ENCODE assay signal across 16 cellular contexts in genomic region chr6:127436578-127437110, GRCh38. TPM values are rescaled to one million over a fixed set of nuclear protein-coding genes. Genes with fewer than 3 reads are reported as not detected.
"Had no signal": no experiment of that assay in that cellular context is flagged by ENCODE, and none has a peak within 500 bp of the region (broad histone marks: within the 10 kb centered on the region; RNA-seq: fewer than 3 reads in every experiment).

No MANE protein-coding gene starts in this region.

- H3K4me3 Mint-ChIP-seq: dendritic cell treated with granulocyte-macrophage colony-stimulating factor and Interleukin-4, amounts not matched to agents 40 ng/mL and 50 ng/mL, for 4 days; nephron; stimulated activated naive CD8-positive, alpha-beta T cell treated with anti-CD3 and anti-CD28 coated beads, Interleukin-15, Interleukin-2, amounts not matched to agents 100 ng/mL and 50 ng/mL, for 24 hours; T-helper 17 cell had no signal

- H3K4me3 ChIP-seq: adrenal gland, body of pancreas, heart right ventricle, ovary, testis had no signal

- H3K27ac ChIP-seq: adrenal gland, body of pancreas, heart right ventricle, ovary, testis had no signal

- H3K9me3 Mint-ChIP-seq: activated T-helper 2 cell treated with anti-CD3 and anti-CD28 coated beads, Interferon-gamma antibody, Interleukin-2, Interleukin-4, amounts not matched to agents 10 μg/mL and 5 μg/mL and 100 μg/mL, durations not matched to agents 14 hours and 24 hours and 36 hours; dendritic cell treated with granulocyte-macrophage colony-stimulating factor and Interleukin-4, amounts not matched to agents 40 ng/mL and 50 ng/mL, for 4 days; nephron; stimulated activated naive CD8-positive, alpha-beta T cell treated with anti-CD3 and anti-CD28 coated beads, Interleukin-15, Interleukin-2, amounts not matched to agents 100 ng/mL and 50 ng/mL, for 24 hours had no signal

- H3K36me3 ChIP-seq: adrenal gland, heart right ventricle, ovary had no signal

- DNase-seq: activated naive CD4-positive, alpha-beta T cell treated with anti-CD3 and anti-CD28 coated beads, Interleukin-2, amount 50 U/mL, for 16 hours; body of pancreas; central memory CD4-positive, alpha-beta T cell; heart right ventricle; mammary epithelial cell; ovary; stimulated activated CD4-positive, alpha-beta T cell treated with anti-CD3 and anti-CD28 coated beads, Interleukin-4, amount 100 ng/mL, for 24 hours; T-helper 17 cell; testis had no signal

- H3K27me3 Mint-ChIP-seq: dendritic cell treated with granulocyte-macrophage colony-stimulating factor and Interleukin-4, amounts not matched to agents 40 ng/mL and 50 ng/mL, for 4 days had no signal

- H3K27ac Mint-ChIP-seq: activated T-helper 2 cell treated with anti-CD3 and anti-CD28 coated beads, Interferon-gamma antibody, Interleukin-2, Interleukin-4, amounts not matched to agents 10 μg/mL and 5 μg/mL and 100 μg/mL, durations not matched to agents 14 hours and 24 hours and 36 hours; dendritic cell treated with granulocyte-macrophage colony-stimulating factor and Interleukin-4, amounts not matched to agents 40 ng/mL and 50 ng/mL, for 4 days; nephron; stimulated activated naive CD8-positive, alpha-beta T cell treated with anti-CD3 and anti-CD28 coated beads, Interleukin-15, Interleukin-2, amounts not matched to agents 100 ng/mL and 50 ng/mL, for 24 hours; T-helper 17 cell had no signal

- H3K4me1 Mint-ChIP-seq: nephron, T-helper 17 cell had no signal

- ATAC-seq: activated CD4-positive, CD25-positive, alpha-beta regulatory T cell treated with anti-CD3 and anti-CD28 coated beads, Interleukin-2, amount 50 U/mL, for 24 hours; body of pancreas; left lobe of liver; T-helper 17 cell had no signal

- H3K4me1 ChIP-seq: adrenal gland, body of pancreas, heart right ventricle, testis had no signal

- H3K27me3 ChIP-seq: adrenal gland, body of pancreas, heart right ventricle, ovary, testis had no signal

- H3K9me3 ChIP-seq: adrenal gland, body of pancreas, heart right ventricle, ovary, testis had no signal

RNA-seq across cellular contexts. Expression of gene KIAA0408, which starts 22.5 kb away (rescaled TPM):
- total RNA-seq: mammary epithelial cell had no signal
- polyA plus RNA-seq: mammary epithelial cell had no signal
